ENCODE assay signal across 8 cellular contexts in the genomic region with DNA sequence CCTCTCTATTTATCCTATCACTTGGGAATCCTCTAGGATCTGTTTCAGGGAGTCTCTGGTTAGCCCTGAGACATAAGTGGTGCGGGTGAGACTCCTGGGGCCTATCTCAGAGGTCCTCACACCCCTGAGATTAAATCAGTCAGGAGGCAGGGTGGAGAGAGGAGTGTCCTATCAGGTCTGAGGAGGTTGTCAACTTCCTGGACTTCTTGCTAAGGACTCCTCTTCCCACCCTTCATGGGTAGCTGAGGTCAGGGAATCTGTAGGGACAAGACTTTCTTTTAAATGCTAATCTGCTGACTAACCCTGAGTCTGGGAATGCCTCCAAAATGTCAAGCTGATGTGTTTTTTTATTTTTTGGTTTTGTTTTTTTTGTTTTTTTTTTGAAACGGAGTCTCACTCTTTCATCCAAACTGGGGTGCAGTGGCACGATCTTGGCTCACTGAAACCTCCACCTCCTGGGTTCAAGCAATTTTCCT. TPM values are rescaled to one million over a fixed set of nuclear protein-coding genes. Genes with fewer than 3 reads are reported as not detected.
A peak's percentile ranks its signal among the peaks of the same experiment; 100 is the strongest.
DNase-seq lines count a peak whose midpoint lies in the region; ATAC-seq, FAIRE-seq and TF ChIP-seq lines count a peak whose summit lies in the region.

No MANE protein-coding gene starts in this region.

- TF ChIP-seq EP300 in HepG2 (IDR thresholded peaks at IDR 0.05; ENCODE audit: low read depth in 2 of 2, low read length in 2 of 2) (no peak), HepG2 (CRISPR knock-in tag; IDR thresholded peaks at IDR 0.05; ENCODE audit: borderline replicate concordance) (no peak), transverse colon (IDR thresholded peaks at IDR 0.05; ENCODE audit: low read depth) (no peak)

- CTCF ChIA-PET in mammary epithelial cell (lab: Charles Lee; ENCODE audit: low non-redundant PET) (interaction anchor here (0.6 to 1.1 kb wide), 2 partner anchors 8 to 313 kb away, joined by 6 to 14 read pairs; no protein-coding TSS in a partner anchor), HepG2 (lab: Yijun Ruan, JAX; ENCODE audit: low intra/inter-chr PET ratio, low total read pairs) (interaction anchor here (1.3 kb wide), 1 partner anchor 9 kb away, joined by 5 read pairs; a partner anchor contains a TSS)

- H3K4me3 ChIP-seq in MG63 (no peak overlapping the region), mammary epithelial cell (replicated peaks in 1 of 3; ENCODE audit: insufficient read depth in 1 of 3, low read depth in 2 of 3, low read length in 3 of 3) (no peak overlapping the region), HepG2 (replicated peaks in 1 of 3; ENCODE audit: insufficient read depth in 1 of 3, low read depth in 2 of 3, low read length in 3 of 3) (no peak overlapping the region), transverse colon (no peak overlapping the region)

- BruUV-seq in mammary epithelial cell (replicated peaks; lab: Mats Ljungman, UMichigan) = no TSS peak
- no TSS peak for BruUV-seq in HepG2 (replicated peaks; lab: Mats Ljungman, UMichigan)

- TF ChIP-seq POLR2A in HepG2 (IDR thresholded peaks at IDR 0.05; ENCODE audit: insufficient read depth in 1 of 2, low read depth in 2 of 2, low read length in 2 of 2) = no peak
- TF ChIP-seq POLR2A in transverse colon (IDR thresholded peaks at IDR 0.05) = no peak

- H3K4me2 ChIP-seq in mammary epithelial cell (ENCODE audit: insufficient read depth, low read depth, low read length) = peak overlapping the region; percentile 59
- peak overlapping the region; percentile 80 for H3K4me2 ChIP-seq in HepG2 (ENCODE audit: low read depth, low read length)

- no peaks in the 10 kb centered on the region for H4K20me1 ChIP-seq in mammary epithelial cell (ENCODE audit: insufficient read depth, low read length)
- H4K20me1 ChIP-seq in HepG2 (ENCODE audit: insufficient read depth, low read length) = peaks cover 32% of the 10 kb centered on the region

- H3K9me3 ChIP-seq in MG63 (no peaks in the 10 kb centered on the region), mammary epithelial cell (replicated peaks; ENCODE audit: insufficient read depth, low read length) (no peaks in the 10 kb centered on the region), HepG2 (ENCODE audit: low read length) (no peaks in the 10 kb centered on the region), transverse colon (no peaks in the 10 kb centered on the region)

- TF ChIP-seq CTCF in mammary epithelial cell (conservative IDR thresholded peaks at IDR 0.05 in 1 of 2, IDR thresholded peaks at IDR 0.05 in 1 of 2; ENCODE audit: extremely low read depth in 1 of 2, insufficient read depth in 1 of 2, low read depth in 1 of 2, low read length in 2 of 2) (no peak), HepG2 (CRISPR knock-in tag; IDR thresholded peaks at IDR 0.05) (no peak), transverse colon (IDR thresholded peaks at IDR 0.05) (no peak)

- DNase-seq in MG63 (peak; percentile 77), mammary epithelial cell (peak; percentile 88), HepG2 (ENCODE audit: low spot score) (no peak), transverse colon (no peak), NCI-H1092 treated with DMSO at 0.1 percent for 48 hours (lab: John Stamatoyannopoulos, UW) (no peak), activated T-cell treated with anti-CD3 and anti-CD28 coated beads for 4 hours (no peak), GM19240 (ENCODE audit: insufficient read length, low spot score) (no peak), NCI-H187 treated with DMSO at 0.1 percent for 48 hours (lab: John Stamatoyannopoulos, UW) (no peak)

- in situ Hi-C loops in mammary epithelial cell (cut with MboI; ENCODE audit: low sequenced_read_pairs in 2 of 2) (loop anchor here (10.0 to 25.0 kb wide), 3 partner anchors 268 to 422 kb away; a partner anchor contains a TSS), HepG2 (cut with HindIII; ENCODE audit: extremely low pct_ligation_motif_present, low pct_unique_long_range_greater_than_20kb) (loop anchor here (10.0 kb wide), 1 partner anchor 422 kb away; a partner anchor contains a TSS), transverse colon (cut with MboI; ENCODE audit: low pct_ligation_motif_present in 1 of 4, low pct_unique_long_range_greater_than_20kb in 1 of 4, low sequenced_read_pairs in 3 of 4) (loop anchor here in 2 of 4 donors (25.0 kb wide), 2 partner anchors 435 to 465 kb away; a partner anchor contains a TSS)

- peak overlapping the region; percentile 17 for H3K9ac ChIP-seq in mammary epithelial cell (ENCODE audit: insufficient read depth, low read length)
- no peak overlapping the region for H3K9ac ChIP-seq in HepG2 (ENCODE audit: insufficient read depth, low read depth, low read length)

- H3K79me2 ChIP-seq in mammary epithelial cell (ENCODE audit: insufficient read depth, low read length) = peaks cover 34% of the 10 kb centered on the region
- peaks cover 16% of the 10 kb centered on the region for H3K79me2 ChIP-seq in HepG2 (ENCODE audit: insufficient read depth, low read length)

- H3K36me3 ChIP-seq in MG63 (peaks cover 27% of the 10 kb centered on the region), mammary epithelial cell (ENCODE audit: insufficient read depth, low read length) (no peaks in the 10 kb centered on the region), HepG2 (replicated peaks in 1 of 2; ENCODE audit: control insufficient read depth in 1 of 2, insufficient read depth in 2 of 2, low read length in 2 of 2) (peaks cover 0 to 2% of the 10 kb centered on the region in 2 experiments; a peak in 1 of 5 replicates), transverse colon (no peaks in the 10 kb centered on the region)

- peak overlapping the region; percentile 12 for H2AFZ ChIP-seq in mammary epithelial cell (ENCODE audit: low read depth, low read length)
- H2AFZ ChIP-seq in HepG2 (ENCODE audit: low read length) = no peak overlapping the region

- dilution Hi-C loops in mammary epithelial cell (cut with HindIII; ENCODE audit: low sequenced_read_pairs) = loop anchor here (5.0 to 25.0 kb wide), 5 partner anchors 72 to 488 kb away; a partner anchor contains a TSS

- FAIRE-seq in HepG2 (lab: Jason Lieb, UNC) = no peak

- ATAC-seq in HepG2 = no peak

- intact Hi-C loops in mammary epithelial cell (cut with micrococcal nuclease) = loop anchor here (5.0 kb wide), 1 partner anchor 415 kb away; no protein-coding TSS in a partner anchor
- intact Hi-C loops in HepG2 (cut with micrococcal nuclease; ENCODE audit: unreplicated experiment) = no loop called here
- intact Hi-C loops in transverse colon (cut with DNase I; ENCODE audit: low total_unique reads) = no loop called here

- no peak for TF ChIP-seq RAD21 in HepG2 (CRISPR knock-in tag; IDR thresholded peaks at IDR 0.05)

- peaks cover 48% of the 10 kb centered on the region for H3K4me1 ChIP-seq in mammary epithelial cell (ENCODE audit: insufficient read depth, low read length)
- peaks cover 62% of the 10 kb centered on the region for H3K4me1 ChIP-seq in HepG2 (ENCODE audit: insufficient read depth, low read length)
- peaks cover 35 to 65% (median 53%) of the 10 kb centered on the region in 4 donors for H3K4me1 ChIP-seq in transverse colon

- H3K27ac ChIP-seq in mammary epithelial cell (ENCODE audit: insufficient read depth, low read depth, low read length) = peak overlapping the region; percentile 75
- no peak overlapping the region for H3K27ac ChIP-seq in HepG2 (ENCODE audit: extremely low read length, insufficient read depth, low read length)
- H3K27ac ChIP-seq in transverse colon = peak overlapping the region; percentile 56 to 73 (median 67)

- H3K27me3 ChIP-seq in MG63 (no peaks in the 10 kb centered on the region), mammary epithelial cell (ENCODE audit: insufficient read depth, low read length) (no peaks in the 10 kb centered on the region), HepG2 (ENCODE audit: control insufficient read depth in 1 of 2, insufficient read depth in 2 of 2, low read length in 2 of 2) (no peaks in the 10 kb centered on the region), transverse colon (no peaks in the 10 kb centered on the region)

- 35% methylated on average over 3 of the region's 3 CpGs for WGBS in mammary epithelial cell (ENCODE audit: low coverage, missing lambda C conversion rate)
- WGBS in HepG2 (ENCODE audit: low lambda C conversion rate) = 40% methylated on average over 3 of the region's 3 CpGs
- WGBS in transverse colon (ENCODE audit: low coverage in 1 of 2), 2 donors = 84% methylated on average over 3 of the region's 3 CpGs; no CpG with 5 or more reads in 1 of the 2 donors

- POLR2A ChIA-PET in HepG2 (lab: Yijun Ruan, JAX) = interaction anchor here (0.7 to 1.8 kb wide), 5 partner anchors 56 to 456 kb away, joined by 3 to 7 read pairs (median 6); a partner anchor contains a TSS

RNA-seq across cellular contexts. Expression of a gene that starts 6.6 kb away (rescaled TPM):
- 11.3 and 12.7 TPM in 2 replicates for total RNA-seq in MG63 (2014; rRNA removed; shearing (Covaris generic); ENCODE audit: low replicate concordance)
- 10 to 100 TPM in 1 of 2 donors, 1 to 10 TPM in 1; 8.7 to 10.7 TPM for total RNA-seq in mammary epithelial cell
- polyA plus RNA-seq in mammary epithelial cell = 6.4 TPM
- 9.8 TPM for polyA minus RNA-seq in mammary epithelial cell
- 13.0 and 22.3 TPM in 2 replicates for total RNA-seq in HepG2 (2016; rRNA removed; fragmentation: Illumina TruSeq; extraction: Trizol)
- total RNA-seq in HepG2 (2016; cell fraction: cytosol; rRNA removed; fragmentation: Illumina TruSeq; extraction: Trizol; ENCODE audit: low read depth) = 2.5 and 3.1 TPM in 2 replicates
- 10.7 and 21.4 TPM in 2 replicates for total RNA-seq in HepG2 (2016; cell fraction: insoluble cytoplasmic fraction; rRNA removed; fragmentation: Illumina TruSeq; extraction: Trizol)
- 5.2 and 6.5 TPM in 2 replicates for total RNA-seq in HepG2 (2016; cell fraction: membrane; rRNA removed; fragmentation: Illumina TruSeq; extraction: Trizol)
- 20.2 and 21.0 TPM in 2 replicates for total RNA-seq in HepG2 (2016; cell fraction: nucleus; rRNA removed; fragmentation: Illumina TruSeq; extraction: Trizol)
- 10.8 and 11.9 TPM in 2 replicates for polyA plus RNA-seq in HepG2 (2011; rRNA removed)
- polyA plus RNA-seq in HepG2 (2011; cell fraction: cytosol; rRNA removed) = 6.1 and 8.8 TPM in 2 replicates
- polyA plus RNA-seq in HepG2 (2011; cell fraction: nucleus; rRNA removed) = 83.4 and 108 TPM in 2 replicates
- 6.3 and 9.1 TPM in 2 replicates for polyA plus RNA-seq in HepG2 (2012)
- polyA plus RNA-seq in HepG2 (2016; cell fraction: cytosol; fragmentation: Illumina TruSeq; extraction: Trizol; ENCODE audit: low read depth) = 1.9 and 2.5 TPM in 2 replicates
- polyA plus RNA-seq in HepG2 (2016; cell fraction: insoluble cytoplasmic fraction; fragmentation: Illumina TruSeq; extraction: Trizol; ENCODE audit: low read depth) = 13.4 and 15.6 TPM in 2 replicates
- polyA plus RNA-seq in HepG2 (2016; cell fraction: membrane; fragmentation: Illumina TruSeq; extraction: Trizol; ENCODE audit: low read depth) = 3.6 and 4.2 TPM in 2 replicates
- 51.3 and 57.5 TPM in 2 replicates for polyA plus RNA-seq in HepG2 (2016; cell fraction: nucleus; fragmentation: Illumina TruSeq; extraction: Trizol; ENCODE audit: insufficient read depth, low read depth)
- polyA minus RNA-seq in HepG2 (2011; rRNA and poly(A)+ RNA removed; ENCODE audit: low replicate concordance) = 7.1 and 29.7 TPM in 2 replicates
- 6.3 and 6.8 TPM in 2 replicates for polyA minus RNA-seq in HepG2 (2011; cell fraction: cytosol; rRNA and poly(A)+ RNA removed)
- polyA minus RNA-seq in HepG2 (2011; cell fraction: nucleus; rRNA and poly(A)+ RNA removed) = 19.5 and 24.3 TPM in 2 replicates
- total RNA-seq in transverse colon = 10 to 100 TPM in 1 of 4 donors, 1 to 10 TPM in 3; 3.2 to 17.6 (median 8.4) TPM

RNA-seq across cellular contexts. Expression of a gene that starts 10.1 kb away (rescaled TPM):
- not detected in 2 replicates for total RNA-seq in MG63 (2014; rRNA removed; shearing (Covaris generic); ENCODE audit: low replicate concordance)
- total RNA-seq in mammary epithelial cell (under 1 TPM; 0.09 to 0.17 TPM), HepG2 (2016; rRNA removed; fragmentation: Illumina TruSeq; extraction: Trizol) (not detected in 2 replicates), transverse colon (under 1 TPM in 2 of 4 donors, not detected in 2; 0.14 to 0.79 TPM)
- polyA plus RNA-seq in mammary epithelial cell (0.06 TPM), HepG2 (2011; rRNA removed) (0.03 and 0.04 TPM in 2 replicates)
- not detected for polyA minus RNA-seq in mammary epithelial cell
- total RNA-seq in HepG2 (2016; cell fraction: cytosol; rRNA removed; fragmentation: Illumina TruSeq; extraction: Trizol; ENCODE audit: low read depth) = 0.20 TPM in 1 of 2 replicates, not detected in the other
- total RNA-seq in HepG2 (2016; cell fraction: insoluble cytoplasmic fraction; rRNA removed; fragmentation: Illumina TruSeq; extraction: Trizol) = not detected in 2 replicates
- total RNA-seq in HepG2 (2016; cell fraction: membrane; rRNA removed; fragmentation: Illumina TruSeq; extraction: Trizol) = not detected in 2 replicates
- total RNA-seq in HepG2 (2016; cell fraction: nucleus; rRNA removed; fragmentation: Illumina TruSeq; extraction: Trizol) = not detected in 2 replicates
- polyA plus RNA-seq in HepG2 (2011; cell fraction: cytosol; rRNA removed) = 0.04 TPM in 1 of 2 replicates, not detected in the other
- not detected in 2 replicates for polyA plus RNA-seq in HepG2 (2011; cell fraction: nucleus; rRNA removed)
- not detected in 2 replicates for polyA plus RNA-seq in HepG2 (2012)
- polyA plus RNA-seq in HepG2 (2016; cell fraction: cytosol; fragmentation: Illumina TruSeq; extraction: Trizol; ENCODE audit: low read depth) = not detected in 2 replicates
- polyA plus RNA-seq in HepG2 (2016; cell fraction: insoluble cytoplasmic fraction; fragmentation: Illumina TruSeq; extraction: Trizol; ENCODE audit: low read depth) = not detected in 2 replicates
- not detected in 2 replicates for polyA plus RNA-seq in HepG2 (2016; cell fraction: membrane; fragmentation: Illumina TruSeq; extraction: Trizol; ENCODE audit: low read depth)
- not detected in 2 replicates for polyA plus RNA-seq in HepG2 (2016; cell fraction: nucleus; fragmentation: Illumina TruSeq; extraction: Trizol; ENCODE audit: insufficient read depth, low read depth)
- 0.12 TPM in 1 of 2 replicates, not detected in the other for polyA minus RNA-seq in HepG2 (2011; rRNA and poly(A)+ RNA removed; ENCODE audit: low replicate concordance)
- not detected in 2 replicates for polyA minus RNA-seq in HepG2 (2011; cell fraction: cytosol; rRNA and poly(A)+ RNA removed)
- not detected in 2 replicates for polyA minus RNA-seq in HepG2 (2011; cell fraction: nucleus; rRNA and poly(A)+ RNA removed)

RNA-seq across cellular contexts. Expression of a gene that starts 19.3 kb away (rescaled TPM):
- 39.1 and 48.1 TPM in 2 replicates for total RNA-seq in MG63 (2014; rRNA removed; shearing (Covaris generic); ENCODE audit: low replicate concordance)
- total RNA-seq in mammary epithelial cell (10 to 100 TPM; 45.4 to 50.7 TPM), HepG2 (2016; rRNA removed; fragmentation: Illumina TruSeq; extraction: Trizol) (0.52 and 0.80 TPM in 2 replicates), transverse colon (100 to 1,000 TPM in 1 of 4 donors, 10 to 100 TPM in 3; 43.0 to 102 (median 61.4) TPM)
- polyA plus RNA-seq in mammary epithelial cell (22.7 TPM), HepG2 (2011; rRNA removed) (2.9 TPM in 2 replicates)
- 62.4 TPM for polyA minus RNA-seq in mammary epithelial cell
- 0.53 and 0.61 TPM in 2 replicates for total RNA-seq in HepG2 (2016; cell fraction: cytosol; rRNA removed; fragmentation: Illumina TruSeq; extraction: Trizol; ENCODE audit: low read depth)
- total RNA-seq in HepG2 (2016; cell fraction: insoluble cytoplasmic fraction; rRNA removed; fragmentation: Illumina TruSeq; extraction: Trizol) = 0.31 and 0.87 TPM in 2 replicates
- total RNA-seq in HepG2 (2016; cell fraction: membrane; rRNA removed; fragmentation: Illumina TruSeq; extraction: Trizol) = 0.72 and 0.80 TPM in 2 replicates
- total RNA-seq in HepG2 (2016; cell fraction: nucleus; rRNA removed; fragmentation: Illumina TruSeq; extraction: Trizol) = 0.84 and 0.97 TPM in 2 replicates
- 2.2 and 2.6 TPM in 2 replicates for polyA plus RNA-seq in HepG2 (2011; cell fraction: cytosol; rRNA removed)
- 6.8 and 7.8 TPM in 2 replicates for polyA plus RNA-seq in HepG2 (2011; cell fraction: nucleus; rRNA removed)
- 0.55 and 1.2 TPM in 2 replicates for polyA plus RNA-seq in HepG2 (2012)
- 1.5 and 2.0 TPM in 2 replicates for polyA plus RNA-seq in HepG2 (2016; cell fraction: cytosol; fragmentation: Illumina TruSeq; extraction: Trizol; ENCODE audit: low read depth)
- 1.0 and 1.6 TPM in 2 replicates for polyA plus RNA-seq in HepG2 (2016; cell fraction: insoluble cytoplasmic fraction; fragmentation: Illumina TruSeq; extraction: Trizol; ENCODE audit: low read depth)
- 1.6 and 2.4 TPM in 2 replicates for polyA plus RNA-seq in HepG2 (2016; cell fraction: membrane; fragmentation: Illumina TruSeq; extraction: Trizol; ENCODE audit: low read depth)
- 1.2 and 2.2 TPM in 2 replicates for polyA plus RNA-seq in HepG2 (2016; cell fraction: nucleus; fragmentation: Illumina TruSeq; extraction: Trizol; ENCODE audit: insufficient read depth, low read depth)
- 1.8 and 12.1 TPM in 2 replicates for polyA minus RNA-seq in HepG2 (2011; rRNA and poly(A)+ RNA removed; ENCODE audit: low replicate concordance)
- 1.4 and 3.0 TPM in 2 replicates for polyA minus RNA-seq in HepG2 (2011; cell fraction: cytosol; rRNA and poly(A)+ RNA removed)
- 1.2 and 3.4 TPM in 2 replicates for polyA minus RNA-seq in HepG2 (2011; cell fraction: nucleus; rRNA and poly(A)+ RNA removed)

RNA-seq across cellular contexts. Expression of a gene that starts 24.5 kb away (rescaled TPM):
- total RNA-seq in MG63 (2014; rRNA removed; shearing (Covaris generic); ENCODE audit: low replicate concordance) = not detected in 2 replicates
- total RNA-seq in mammary epithelial cell (not detected), HepG2 (2016; rRNA removed; fragmentation: Illumina TruSeq; extraction: Trizol) (not detected in 2 replicates), transverse colon (not detected)
- polyA plus RNA-seq in mammary epithelial cell (not detected), HepG2 (2011; rRNA removed) (not detected in 2 replicates)
- not detected for polyA minus RNA-seq in mammary epithelial cell
- not detected in 2 replicates for total RNA-seq in HepG2 (2016; cell fraction: cytosol; rRNA removed; fragmentation: Illumina TruSeq; extraction: Trizol; ENCODE audit: low read depth)
- not detected in 2 replicates for total RNA-seq in HepG2 (2016; cell fraction: insoluble cytoplasmic fraction; rRNA removed; fragmentation: Illumina TruSeq; extraction: Trizol)
- total RNA-seq in HepG2 (2016; cell fraction: membrane; rRNA removed; fragmentation: Illumina TruSeq; extraction: Trizol) = not detected in 2 replicates
- total RNA-seq in HepG2 (2016; cell fraction: nucleus; rRNA removed; fragmentation: Illumina TruSeq; extraction: Trizol) = not detected in 2 replicates
- polyA plus RNA-seq in HepG2 (2011; cell fraction: cytosol; rRNA removed) = not detected in 2 replicates
- not detected in 2 replicates for polyA plus RNA-seq in HepG2 (2011; cell fraction: nucleus; rRNA removed)
- polyA plus RNA-seq in HepG2 (2012) = not detected in 2 replicates
- not detected in 2 replicates for polyA plus RNA-seq in HepG2 (2016; cell fraction: cytosol; fragmentation: Illumina TruSeq; extraction: Trizol; ENCODE audit: low read depth)
- polyA plus RNA-seq in HepG2 (2016; cell fraction: insoluble cytoplasmic fraction; fragmentation: Illumina TruSeq; extraction: Trizol; ENCODE audit: low read depth) = not detected in 2 replicates
- not detected in 2 replicates for polyA plus RNA-seq in HepG2 (2016; cell fraction: membrane; fragmentation: Illumina TruSeq; extraction: Trizol; ENCODE audit: low read depth)
- polyA plus RNA-seq in HepG2 (2016; cell fraction: nucleus; fragmentation: Illumina TruSeq; extraction: Trizol; ENCODE audit: insufficient read depth, low read depth) = not detected in 2 replicates
- polyA minus RNA-seq in HepG2 (2011; rRNA and poly(A)+ RNA removed; ENCODE audit: low replicate concordance) = not detected in 2 replicates
- polyA minus RNA-seq in HepG2 (2011; cell fraction: cytosol; rRNA and poly(A)+ RNA removed) = not detected in 2 replicates
- not detected in 2 replicates for polyA minus RNA-seq in HepG2 (2011; cell fraction: nucleus; rRNA and poly(A)+ RNA removed)

RNA-seq across cellular contexts. Expression of a gene that starts 30.3 kb away (rescaled TPM):
- not detected in 2 replicates for total RNA-seq in MG63 (2014; rRNA removed; shearing (Covaris generic); ENCODE audit: low replicate concordance)
- under 1 TPM in 1 of 2 donors, not detected in 1; 0.66 TPM for total RNA-seq in mammary epithelial cell
- 0.17 TPM for polyA plus RNA-seq in mammary epithelial cell
- not detected for polyA minus RNA-seq in mammary epithelial cell
- 0.44 and 0.97 TPM in 2 replicates for total RNA-seq in HepG2 (2016; rRNA removed; fragmentation: Illumina TruSeq; extraction: Trizol)
- total RNA-seq in HepG2 (2016; cell fraction: cytosol; rRNA removed; fragmentation: Illumina TruSeq; extraction: Trizol; ENCODE audit: low read depth) = 0.30 and 0.44 TPM in 2 replicates
- 0.97 TPM in 1 of 2 replicates, not detected in the other for total RNA-seq in HepG2 (2016; cell fraction: insoluble cytoplasmic fraction; rRNA removed; fragmentation: Illumina TruSeq; extraction: Trizol)
- 0.53 and 0.72 TPM in 2 replicates for total RNA-seq in HepG2 (2016; cell fraction: membrane; rRNA removed; fragmentation: Illumina TruSeq; extraction: Trizol)
- 0.81 and 2.1 TPM in 2 replicates for total RNA-seq in HepG2 (2016; cell fraction: nucleus; rRNA removed; fragmentation: Illumina TruSeq; extraction: Trizol)
- polyA plus RNA-seq in HepG2 (2011; rRNA removed) = 0.24 and 0.64 TPM in 2 replicates
- 0.10 and 0.27 TPM in 2 replicates for polyA plus RNA-seq in HepG2 (2011; cell fraction: cytosol; rRNA removed)
- 3.9 and 6.8 TPM in 2 replicates for polyA plus RNA-seq in HepG2 (2011; cell fraction: nucleus; rRNA removed)
- polyA plus RNA-seq in HepG2 (2012) = 2.0 and 11.8 TPM in 2 replicates
- 0.08 and 0.14 TPM in 2 replicates for polyA plus RNA-seq in HepG2 (2016; cell fraction: cytosol; fragmentation: Illumina TruSeq; extraction: Trizol; ENCODE audit: low read depth)
- polyA plus RNA-seq in HepG2 (2016; cell fraction: insoluble cytoplasmic fraction; fragmentation: Illumina TruSeq; extraction: Trizol; ENCODE audit: low read depth) = 0.51 TPM in 1 of 2 replicates, not detected in the other
- 0.20 and 0.42 TPM in 2 replicates for polyA plus RNA-seq in HepG2 (2016; cell fraction: membrane; fragmentation: Illumina TruSeq; extraction: Trizol; ENCODE audit: low read depth)
- polyA plus RNA-seq in HepG2 (2016; cell fraction: nucleus; fragmentation: Illumina TruSeq; extraction: Trizol; ENCODE audit: insufficient read depth, low read depth) = 3.2 TPM in 2 replicates
- 0.09 and 1.2 TPM in 2 replicates for polyA minus RNA-seq in HepG2 (2011; rRNA and poly(A)+ RNA removed; ENCODE audit: low replicate concordance)
- polyA minus RNA-seq in HepG2 (2011; cell fraction: cytosol; rRNA and poly(A)+ RNA removed) = not detected in 2 replicates
- polyA minus RNA-seq in HepG2 (2011; cell fraction: nucleus; rRNA and poly(A)+ RNA removed) = 0.77 and 0.87 TPM in 2 replicates
- total RNA-seq in transverse colon = not detected

Comparison
In these comparisons a context has a peak if more than half of its experiments do, and no peak if none do; other contexts are left out.
1. DNase-seq: peak in MG63 (single experiment) and mammary epithelial cell (single experiment); none in HepG2 (single experiment), transverse colon (single experiment), NCI-H1092 treated with DMSO at 0.1 percent for 48 hours (single experiment), activated T-cell treated with anti-CD3 and anti-CD28 coated beads for 4 hours (single experiment), GM19240 (single experiment) and NCI-H187 treated with DMSO at 0.1 percent for 48 hours (single experiment).
2. RNA of a gene that starts 19.3 kb away (total RNA-seq): 43.0 to 102 TPM in transverse colon, 45.4 to 50.7 TPM in mammary epithelial cell and 39.1 to 48.1 TPM in MG63; 0.31 to 0.97 TPM in HepG2; every median in the first group is over 10 times any median in the second.